10 cellular contexts compared by ENCODE assay signal in genomic region chr11:110763249-110764011, GRCh38. TPM values are rescaled to one million over a fixed set of nuclear protein-coding genes. Genes with fewer than 3 reads are reported as not detected.
DNase-seq lines count a peak whose midpoint lies in the region; ATAC-seq and TF ChIP-seq lines count a peak whose summit lies in the region.
"Had no signal": no experiment of that assay in that cellular context is flagged by ENCODE, and none has a peak within 500 bp of the region (broad histone marks: within the 10 kb centered on the region; RNA-seq: fewer than 3 reads in every experiment).

No MANE protein-coding gene starts in this region.

- intact Hi-C loops in stomach (cut with DNase I; ENCODE audit: low total_unique reads) (no loop called here), sigmoid colon (cut with DNase I) (no loop called here)

- DNase-seq in GM03348 (ENCODE audit: low spot score) (peak; percentile 35), RPMI7951 (ENCODE audit: low read depth) (peak; percentile 14), fibroblast of villous mesenchyme (ENCODE audit: low read depth) (peak; percentile 73), stomach (peak; percentile 74), sigmoid colon (no peak)
- no peak for DNase-seq in activated CD4-positive, alpha-beta T cell treated with anti-CD3 and anti-CD28 coated beads for 1 hour
- DNase-seq: activated CD4-positive, alpha-beta T cell treated with anti-CD3 and anti-CD28 coated beads, Interleukin-2, amount 50 U/mL, for 48 hours had no signal

- H3K27ac ChIP-seq in stomach = peak overlapping the region in 4 of 5 donors; percentile 14 to 44 (median 26)
- no peak overlapping the region for H3K27ac ChIP-seq in sigmoid colon
- H3K27ac ChIP-seq: RWPE1 had no signal

- H3K27me3 ChIP-seq in stomach (no peaks in the 10 kb centered on the region), sigmoid colon (no peaks in the 10 kb centered on the region)

- H3K36me3 ChIP-seq in stomach = no peaks in the 10 kb centered on the region
- no peaks in the 10 kb centered on the region for H3K36me3 ChIP-seq in sigmoid colon

- peaks cover 22 to 57% (median 43%) of the 10 kb centered on the region in 4 donors for H3K4me1 ChIP-seq in stomach
- peaks cover 0 to 10% (median 5%) of the 10 kb centered on the region in 4 donors for H3K4me1 ChIP-seq in sigmoid colon

- H3K9me3 ChIP-seq in stomach (no peaks in the 10 kb centered on the region), sigmoid colon (no peaks in the 10 kb centered on the region)

- WGBS in stomach, 5 donors = 17 to 35% (median 24%) methylated on average over 2 of the region's 2 CpGs
- 5 to 43% methylated on average over 2 of the region's 2 CpGs for WGBS in sigmoid colon, 2 donors

- TF ChIP-seq EP300 in stomach (IDR thresholded peaks at IDR 0.05) (no peak), sigmoid colon (IDR thresholded peaks at IDR 0.05) (no peak)

- TF ChIP-seq CTCF in fibroblast of villous mesenchyme (IDR thresholded peaks at IDR 0.05; ENCODE audit: insufficient read depth, low read depth, low read length) (no peak), stomach (IDR thresholded peaks at IDR 0.05) (no peak), sigmoid colon (IDR thresholded peaks at IDR 0.05) (no peak)

- ATAC-seq in HG02588 (IDR thresholded peaks at IDR 0.05; ENCODE audit: unreplicated experiment) = no peak
- no peak for ATAC-seq in HG03175 (IDR thresholded peaks at IDR 0.05; ENCODE audit: unreplicated experiment)

- TF ChIP-seq POLR2A in stomach (IDR thresholded peaks at IDR 0.05) = no peak
- TF ChIP-seq POLR2A in sigmoid colon (IDR thresholded peaks at IDR 0.05) = no peak

- no peak overlapping the region for H3K4me3 ChIP-seq in fibroblast of villous mesenchyme (ENCODE audit: low read depth, low read length)
- no peak overlapping the region for H3K4me3 ChIP-seq in stomach
- H3K4me3 ChIP-seq in sigmoid colon = no peak overlapping the region

RNA-seq across cellular contexts. Expression of gene ARHGAP20, which starts 51.2 kb away (rescaled TPM):
- total RNA-seq in RPMI7951 (2014; rRNA removed; shearing (Covaris generic)) = under 0.01 and 0.24 TPM in 2 replicates
- total RNA-seq in fibroblast of villous mesenchyme (4.2 and 7.3 TPM in 2 replicates), stomach (10 to 100 TPM in 1 of 5 donors, 1 to 10 TPM in 3, not detected in 1; 4.2 to 33.9 (median 6.4) TPM), sigmoid colon (1 to 10 TPM; 2.2 to 5.3 (median 4.3) TPM)
- polyA plus RNA-seq in stomach (1 to 10 TPM in 2 of 3 donors, under 1 TPM in 1; 0.80 to 1.4 (median 1.4) TPM), sigmoid colon (1 to 10 TPM in 1 of 3 donors, under 1 TPM in 2; 0.69 to 1.2 (median 0.70) TPM)

Comparison
In these comparisons a context has a peak if more than half of its experiments do, and no peak if none do; other contexts are left out.
1. DNase-seq: peak in GM03348 (single experiment), RPMI7951 (single experiment), fibroblast of villous mesenchyme (single experiment) and stomach (single experiment); none in activated CD4-positive, alpha-beta T cell treated with anti-CD3 and anti-CD28 coated beads for 1 hour (single experiment) and sigmoid colon (single experiment).
2. H3K27ac ChIP-seq: peak in stomach (4 of 5); none in sigmoid colon (0 of 4).